Comparison of ENCODE assay signal across 1 cellular context in the genomic region with DNA sequence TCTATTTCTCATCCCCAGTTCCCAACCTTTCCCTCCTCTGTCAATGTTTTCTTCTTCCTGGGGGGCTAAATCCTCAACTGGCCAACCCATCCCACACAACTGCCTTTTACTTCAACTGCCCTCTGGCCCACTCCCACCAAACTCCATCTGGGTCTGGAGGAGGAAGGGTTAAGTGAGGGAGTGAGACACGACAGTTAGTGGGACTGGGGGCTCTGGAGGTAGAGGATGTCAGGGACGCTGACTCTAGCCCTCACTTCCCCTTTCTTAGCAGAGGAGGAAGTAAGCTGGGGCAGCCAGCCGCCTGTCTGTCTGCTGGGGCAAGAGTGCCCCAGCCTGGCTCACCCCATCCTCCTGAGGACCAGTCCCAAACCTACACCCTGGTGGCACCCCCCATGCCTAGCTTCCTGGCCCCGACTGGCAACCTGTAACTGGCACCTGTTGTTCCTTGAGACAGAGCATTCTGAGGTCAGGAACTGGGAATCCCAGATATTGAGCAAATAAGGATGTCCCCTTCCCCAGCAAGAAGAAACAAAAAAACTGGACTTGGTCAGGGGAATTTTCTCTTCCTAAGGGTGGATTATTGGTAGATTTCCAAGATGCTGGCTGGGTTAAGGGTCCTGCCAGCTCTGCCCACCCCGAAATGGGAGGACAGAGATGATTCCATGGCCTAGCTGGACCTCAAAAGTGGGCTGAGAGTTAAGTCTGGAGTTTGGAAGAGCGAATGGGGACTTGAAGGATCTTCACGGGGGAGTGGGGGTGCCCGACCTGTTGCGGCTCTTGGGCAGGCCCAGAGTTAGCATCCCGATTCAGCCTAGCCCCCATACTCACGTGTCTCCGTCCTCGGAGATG.
TF ChIP-seq lines count a peak whose summit lies in the region.

No MANE protein-coding gene starts in this region.

TF ChIP-seq in HCT116, 20 proteins besides CTCF, POLR2A, EP300 and RAD21 (continued from another document):
- peak; percentile 41; the same call in 1 of the 2 replicates for TF ChIP-seq MAX (IDR thresholded peaks at IDR 0.05)
